26 cellular contexts compared by ENCODE assay signal in genomic region chr3:65650247-65650646, GRCh38.
"Had no signal": no experiment of that assay in that cellular context is flagged by ENCODE, and none has a peak within 500 bp of the region (broad histone marks: within the 10 kb centered on the region; RNA-seq: fewer than 3 reads in every experiment).

No MANE protein-coding gene starts in this region.

- H3K27ac ChIP-seq: coronary artery, dorsolateral prefrontal cortex, epithelial cell of prostate, esophagus squamous epithelium, gastrocnemius medialis, heart right ventricle, left lung, lower lobe of right lung had no signal

- H3K4me1 Mint-ChIP-seq: naive B cell; naive thymus-derived CD8-positive, alpha-beta T cell had no signal

- ATAC-seq: gastrocnemius medialis; heart right ventricle; left cardiac atrium; left lung; left ventricle myocardium superior; lower lobe of right lung; mucosa of descending colon; naive thymus-derived CD8-positive, alpha-beta T cell had no signal

- H3K27ac Mint-ChIP-seq: mesothelial cell of epicardium; naive thymus-derived CD8-positive, alpha-beta T cell had no signal

- FAIRE-seq: islet of Langerhans, keratinocyte had no signal

- H3K36me3 ChIP-seq: esophagus squamous epithelium, gastrocnemius medialis, heart right ventricle, left lung, lower lobe of right lung had no signal

- H3K27me3 ChIP-seq: dorsolateral prefrontal cortex, esophagus squamous epithelium, gastrocnemius medialis, heart right ventricle, left lung had no signal

- H3K9me3 ChIP-seq: gastrocnemius medialis had no signal

- H3K4me1 ChIP-seq: esophagus squamous epithelium, gastrocnemius medialis, left lung, lower lobe of right lung had no signal

- H3K4me3 ChIP-seq: coronary artery, dorsolateral prefrontal cortex, esophagus squamous epithelium, gastrocnemius medialis, heart right ventricle, left lung, lower lobe of right lung, mucosa of descending colon had no signal

- DNase-seq: dermis blood vessel endothelial cell; dorsolateral prefrontal cortex; effector CD4-positive, alpha-beta T cell; effector memory CD4-positive, alpha-beta T cell; erythroblast; esophagus squamous epithelium; foreskin fibroblast; foreskin melanocyte; gastrocnemius medialis; glutamatergic neuron; head of caudate nucleus; heart right ventricle; hippocampal formation; left cardiac atrium; left lung; left ventricle myocardium superior; lower lobe of right lung; mesenchymal stem cell; mucosa of descending colon; naive B cell; naive thymus-derived CD8-positive, alpha-beta T cell had no signal

- H3K27me3 Mint-ChIP-seq: naive B cell had no signal

- H3K36me3 Mint-ChIP-seq: naive B cell had no signal

- H3K4me3 Mint-ChIP-seq: mesothelial cell of epicardium; naive B cell; naive thymus-derived CD8-positive, alpha-beta T cell had no signal
